ENCODE assay signal across 6 cellular contexts in genomic region chr6:80503660-80504059, GRCh38.
"Had no signal": no experiment of that assay in that cellular context is flagged by ENCODE, and none has a peak within 500 bp of the region (broad histone marks: within the 10 kb centered on the region; RNA-seq: fewer than 3 reads in every experiment).

No MANE protein-coding gene starts in this region.

- DNase-seq: GM23248, GOT3, H7, KBM-7 had no signal

- H3K36me3 Mint-ChIP-seq: IgD-negative memory B cell had no signal

- H3K4me3 Mint-ChIP-seq: IgD-negative memory B cell had no signal

- H3K27ac Mint-ChIP-seq: IgD-negative memory B cell had no signal

- H3K27me3 Mint-ChIP-seq: IgD-negative memory B cell had no signal

- H3K4me1 Mint-ChIP-seq: IgD-negative memory B cell had no signal

- ATAC-seq: HCT116 had no signal
